ENCODE assay signal across 8 cellular contexts in the genomic region with DNA sequence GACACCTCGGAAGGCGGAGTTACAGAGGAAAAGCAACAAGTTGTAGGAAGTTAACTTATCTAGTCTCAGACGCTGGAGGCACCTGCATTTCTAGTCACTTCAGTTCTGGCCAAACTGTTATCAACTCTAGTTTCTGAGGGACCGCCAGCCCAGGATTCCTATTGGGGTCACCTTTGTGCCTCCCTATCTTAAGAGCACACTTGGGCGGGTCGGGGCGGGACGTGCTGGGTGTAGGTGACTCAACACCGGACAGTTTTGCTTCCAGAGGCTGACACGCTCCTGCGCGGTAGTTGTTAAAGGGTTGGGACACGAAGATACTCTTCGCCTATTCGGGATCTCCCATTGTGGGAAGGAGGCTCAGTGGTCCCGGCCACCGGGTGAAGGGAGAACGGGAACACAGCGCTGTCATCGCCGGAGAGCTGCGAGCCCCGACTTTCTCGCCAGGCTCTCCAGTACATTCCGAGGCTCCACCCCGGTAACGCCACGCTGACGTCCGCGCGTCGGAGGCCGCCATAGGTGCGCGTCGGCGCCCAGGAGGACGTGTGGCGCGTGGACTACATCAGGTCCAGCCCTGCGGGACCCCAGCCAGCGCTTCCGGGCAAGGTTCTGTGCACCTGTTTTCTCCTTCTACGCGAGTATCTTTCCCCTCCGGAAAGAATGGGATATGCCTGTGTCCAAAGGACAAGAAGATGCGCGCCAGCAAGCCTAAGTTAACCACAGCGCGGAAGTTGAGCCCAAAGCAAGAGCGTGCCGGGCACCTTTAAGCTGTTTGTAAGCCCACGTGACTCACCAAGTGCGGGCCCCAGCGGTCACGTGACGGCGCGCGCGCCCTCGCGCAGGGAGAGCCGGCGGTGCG. TPM values are rescaled to one million over a fixed set of nuclear protein-coding genes. Genes with fewer than 3 reads are reported as not detected.
A peak's percentile ranks its signal among the peaks of the same experiment; 100 is the strongest.
DNase-seq lines count a peak whose midpoint lies in the region; ATAC-seq lines count a peak whose summit lies in the region.

A gene (plus strand): TSS at position 842 of the 856 bp plus-strand sequence. CDS start 35,016 bp downstream, outside the sequence.

- POLR2A ChIA-PET in CD8-positive, alpha-beta memory T cell (lab: Charles Lee), result interaction anchor here (0.5 to 4.3 kb wide), 18 partner anchors 13 to 1772 kb away, joined by 3 to 72 read pairs (median 4); a partner anchor contains a TSS

- peak within 1 kb of the TSS; percentile 99 to 100 (median 100) for H3K27ac Mint-ChIP-seq in CD8-positive, alpha-beta memory T cell
- peak within 1 kb of the TSS; percentile 99 for H3K27ac Mint-ChIP-seq in effector memory CD8-positive, alpha-beta T cell
- peak within 1 kb of the TSS; percentile 100 for H3K27ac Mint-ChIP-seq in memory B cell

- H3K27me3 Mint-ChIP-seq in CD8-positive, alpha-beta memory T cell, result peaks cover 0 to 7% of the 10 kb centered on the region in 2 donors
- H3K27me3 Mint-ChIP-seq in effector memory CD8-positive, alpha-beta T cell, result no peaks in the 10 kb centered on the region
- H3K27me3 Mint-ChIP-seq in memory B cell, result no peaks in the 10 kb centered on the region

- no peaks in the 10 kb centered on the region for H3K27me3 ChIP-seq in CD8-positive, alpha-beta memory T cell (ENCODE audit: insufficient read depth, low read length, poor library complexity, severe bottlenecking)

- peaks cover 0 to 2% (median 0%) of the 10 kb centered on the region in 5 donors for H3K9me3 Mint-ChIP-seq in CD8-positive, alpha-beta memory T cell
- H3K9me3 Mint-ChIP-seq in effector memory CD8-positive, alpha-beta T cell, result no peaks in the 10 kb centered on the region
- no peaks in the 10 kb centered on the region for H3K9me3 Mint-ChIP-seq in memory B cell

- DNase-seq in CD8-positive, alpha-beta memory T cell, result peak; percentile 90 to 97 (median 93)
- DNase-seq in HPDE6-E6E7 (ENCODE audit: extremely low spot score), result peak; percentile 96
- DNase-seq in NK-92 (lab: John Stamatoyannopoulos, UW; ENCODE audit: unreplicated experiment), result peak; percentile 57
- peak; percentile 78 to 83 (median 83) for DNase-seq in activated CD8-positive, alpha-beta memory T cell treated with anti-CD3 and anti-CD28 coated beads for 48 hours (ENCODE audit: low read depth in 2 of 3, low spot score in 2 of 3)
- DNase-seq in effector memory CD8-positive, alpha-beta T cell, result peak; percentile 90
- peak; percentile 88 to 93 for DNase-seq in memory B cell (ENCODE audit: low spot score in 2 of 2)
- peak; percentile 89 for DNase-seq in stimulated activated CD8-positive, alpha-beta memory T cell treated with anti-CD3 and anti-CD28 coated beads, Interleukin-12 subunit alpha, Interleukin-12 subunit beta, amount 100 ng/mL, for 1 hour (ENCODE audit: low read depth)

- peak within 1 kb of the TSS; percentile 97 for H3K27ac ChIP-seq in CD8-positive, alpha-beta memory T cell (ENCODE audit: low read depth, low read length)

- peak within 1 kb of the TSS; percentile 86 for H3K4me3 ChIP-seq in CD8-positive, alpha-beta memory T cell (ENCODE audit: low read length)

- no peaks in the 10 kb centered on the region for H3K36me3 ChIP-seq in CD8-positive, alpha-beta memory T cell (ENCODE audit: insufficient read depth, low read length)

- ATAC-seq in GM19467 (IDR thresholded peaks at IDR 0.05; ENCODE audit: unreplicated experiment) (peak; percentile 79), memory B cell (ENCODE audit: low read depth) (peak; percentile 72)
- peak; percentile 72 for ATAC-seq in effector memory CD8-positive, alpha-beta T cell (replicated peaks)

- H3K4me3 Mint-ChIP-seq in CD8-positive, alpha-beta memory T cell, result peak within 1 kb of the TSS; percentile 94 to 99 (median 97)
- peak within 1 kb of the TSS; percentile 92 to 95 for H3K4me3 Mint-ChIP-seq in effector memory CD8-positive, alpha-beta T cell
- H3K4me3 Mint-ChIP-seq in memory B cell, result peak within 1 kb of the TSS; percentile 89

- peaks cover 28 to 44% (median 38%) of the 10 kb centered on the region in 3 donors for H3K4me1 Mint-ChIP-seq in CD8-positive, alpha-beta memory T cell
- H3K4me1 Mint-ChIP-seq in effector memory CD8-positive, alpha-beta T cell (ENCODE audit: low read depth in 2 of 2), result peaks cover 26 to 35% of the 10 kb centered on the region in 2 donors
- H3K4me1 Mint-ChIP-seq in memory B cell, result peaks cover 19% of the 10 kb centered on the region

- CTCF ChIA-PET in CD8-positive, alpha-beta memory T cell (lab: Charles Lee), result interaction anchor here (0.6 to 1.7 kb wide), 7 partner anchors 18 to 276 kb away, joined by 3 to 8 read pairs (median 4); no protein-coding TSS in a partner anchor

- peaks cover 0 to 17% (median 0%) of the 10 kb centered on the region in 3 donors for H3K36me3 Mint-ChIP-seq in CD8-positive, alpha-beta memory T cell
- H3K36me3 Mint-ChIP-seq in effector memory CD8-positive, alpha-beta T cell (ENCODE audit: insufficient read depth), result peaks cover 43% of the 10 kb centered on the region
- H3K36me3 Mint-ChIP-seq in memory B cell, result no peaks in the 10 kb centered on the region

- no peaks in the 10 kb centered on the region for H3K9me3 ChIP-seq in CD8-positive, alpha-beta memory T cell (ENCODE audit: low read length)

- H3K4me1 ChIP-seq in CD8-positive, alpha-beta memory T cell (ENCODE audit: insufficient read depth, low read length), result peaks cover 14% of the 10 kb centered on the region

RNA-seq across cellular contexts. Expression of the gene that starts here (rescaled TPM):
- 10 to 100 TPM; 25.9 to 26.8 TPM for total RNA-seq in CD8-positive, alpha-beta memory T cell
- polyA plus RNA-seq in CD8-positive, alpha-beta memory T cell, result 31.9 TPM

Comparison
In these comparisons a context has a peak if more than half of its experiments do, and no peak if none do; other contexts are left out.
1. Peak in every context shown above with its lines: DNase-seq, ATAC-seq, H3K4me3 ChIP-seq and H3K27ac ChIP-seq.